In genomic region chr7:95595825-95596182, GRCh38 we compare ENCODE assay signal across 1 cellular context.
TF ChIP-seq lines count a peak whose summit lies in the region.

No MANE protein-coding gene starts in this region.

TF ChIP-seq in HepG2, 621 proteins besides CTCF, POLR2A, EP300 and RAD21 (continued from another document):
- no peak for TF ChIP-seq ZNF670 (CRISPR knock-in tag; IDR thresholded peaks at IDR 0.05; ENCODE audit: borderline replicate concordance)
- no peak for TF ChIP-seq PBX2 (CRISPR knock-in tag; IDR thresholded peaks at IDR 0.05)
- TF ChIP-seq ZNF570 (CRISPR knock-in tag; IDR thresholded peaks at IDR 0.05; ENCODE audit: borderline replicate concordance): no peak
- no peak for TF ChIP-seq TP53 (CRISPR knock-in tag; conservative IDR thresholded peaks at IDR 0.05)
- TF ChIP-seq ZFP91 (CRISPR knock-in tag; IDR thresholded peaks at IDR 0.05; ENCODE audit: borderline replicate concordance): no peak
- no peak for TF ChIP-seq ZNF335 (CRISPR knock-in tag; IDR thresholded peaks at IDR 0.05)
- TF ChIP-seq, protein P1, sequence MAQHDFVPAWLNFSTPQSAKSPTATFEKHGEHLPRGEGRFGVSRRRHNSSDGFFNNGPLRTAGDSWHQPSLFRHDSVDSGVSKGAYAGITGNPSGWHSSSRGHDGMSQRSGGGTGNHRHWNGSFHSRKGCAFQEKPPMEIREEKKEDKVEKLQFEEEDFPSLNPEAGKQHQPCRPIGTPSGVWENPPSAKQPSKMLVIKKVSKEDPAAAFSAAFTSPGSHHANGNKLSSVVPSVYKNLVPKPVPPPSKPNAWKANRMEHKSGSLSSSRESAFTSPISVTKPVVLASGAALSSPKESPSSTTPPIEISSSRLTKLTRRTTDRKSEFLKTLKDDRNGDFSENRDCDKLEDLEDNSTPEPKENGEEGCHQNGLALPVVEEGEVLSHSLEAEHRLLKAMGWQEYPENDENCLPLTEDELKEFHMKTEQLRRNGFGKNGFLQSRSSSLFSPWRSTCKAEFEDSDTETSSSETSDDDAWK (CRISPR knock-in tag; IDR thresholded peaks at IDR 0.05): no peak
- TF ChIP-seq ZNF296 (CRISPR knock-in tag; conservative IDR thresholded peaks at IDR 0.05): no peak
- no peak for TF ChIP-seq CBX5 (CRISPR knock-in tag; IDR thresholded peaks at IDR 0.05; ENCODE audit: borderline replicate concordance)
- TF ChIP-seq ZIK1 (CRISPR knock-in tag; IDR thresholded peaks at IDR 0.05; ENCODE audit: borderline replicate concordance, low read depth): no peak
